ENCODE assay signal across 18 cellular contexts in the genomic region with DNA sequence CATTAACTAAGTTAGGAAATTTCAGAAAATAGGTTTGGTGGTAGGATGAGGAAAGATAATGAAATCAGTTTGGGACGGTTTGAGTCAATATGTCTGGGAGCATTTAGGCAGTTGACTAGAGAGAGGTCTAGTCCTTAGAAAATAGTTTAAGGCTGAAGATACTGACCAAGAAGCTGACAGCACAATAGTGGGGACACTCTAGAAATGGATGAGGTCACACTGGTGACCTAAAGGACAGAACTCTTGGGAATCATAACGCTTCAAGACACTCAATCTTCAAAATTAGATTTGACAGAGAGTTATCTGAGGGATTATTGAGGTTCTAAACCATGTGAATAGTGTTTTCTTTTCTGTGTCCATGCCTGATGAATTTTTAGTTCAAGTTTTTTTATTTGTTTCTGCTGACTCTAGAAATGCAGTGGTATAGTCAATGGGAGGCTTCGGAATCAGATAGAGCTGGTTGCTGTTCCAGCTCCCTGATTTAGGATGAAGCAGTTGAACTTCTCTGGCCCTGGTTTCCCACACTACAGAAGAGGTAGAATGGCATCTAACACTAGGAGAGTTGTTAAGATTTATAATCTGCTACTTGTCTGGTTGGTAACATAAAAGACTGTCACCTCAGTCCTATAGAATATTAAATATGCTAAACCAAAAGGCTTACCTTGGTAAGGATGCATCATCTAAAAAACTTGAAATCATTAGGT. TPM values are rescaled to one million over a fixed set of nuclear protein-coding genes. Genes with fewer than 3 reads are reported as not detected.
DNase-seq lines count a peak whose midpoint lies in the region; TF ChIP-seq lines count a peak whose summit lies in the region.
"Had no signal": no experiment of that assay in that cellular context is flagged by ENCODE, and none has a peak within 500 bp of the region (broad histone marks: within the 10 kb centered on the region; RNA-seq: fewer than 3 reads in every experiment).

No MANE protein-coding gene starts in this region.

- no peaks in the 10 kb centered on the region for H3K27me3 Mint-ChIP-seq in mesothelial cell of epicardium (ENCODE audit: low read depth)
- H3K27me3 Mint-ChIP-seq in CD8-positive, alpha-beta memory T cell: no peaks in the 10 kb centered on the region
- H3K27me3 Mint-ChIP-seq: CD4-positive, alpha-beta T cell had no signal

- H3K36me3 Mint-ChIP-seq in mesothelial cell of epicardium: peaks cover 16% of the 10 kb centered on the region
- H3K36me3 Mint-ChIP-seq in CD8-positive, alpha-beta memory T cell: peaks cover 0 to 22% (median 9%) of the 10 kb centered on the region in 3 donors

- POLR2A ChIA-PET in CD8-positive, alpha-beta memory T cell (lab: Charles Lee): no interaction called here

- DNase-seq in cardiac muscle cell (ENCODE audit: low read depth in 1 of 2, low spot score in 1 of 2) (no peak), right atrium auricular region (ENCODE audit: low spot score) (no peak), mesothelial cell of epicardium (ENCODE audit: low spot score in 2 of 2, unreplicated experiment in 2 of 2) (no peak), 8988T (no peak)
- no peak for DNase-seq in CD8-positive, alpha-beta memory T cell
- DNase-seq: ACHN; BE2C; C1 segment of cervical spinal cord; Calu3; CD4-positive, alpha-beta T cell; DMS 273 treated with DMSO at 0.1 percent for 48 hours; DMS53; DND-41; EL; GM23248 had no signal

- no peaks in the 10 kb centered on the region for H3K27me3 ChIP-seq in cardiac muscle cell
- no peaks in the 10 kb centered on the region for H3K27me3 ChIP-seq in right atrium auricular region
- no peaks in the 10 kb centered on the region for H3K27me3 ChIP-seq in CD8-positive, alpha-beta memory T cell (ENCODE audit: insufficient read depth, low read length, poor library complexity, severe bottlenecking)
- H3K27me3 ChIP-seq: BE2C had no signal

- H3K9me3 Mint-ChIP-seq in mesothelial cell of epicardium: no peaks in the 10 kb centered on the region
- H3K9me3 Mint-ChIP-seq in CD8-positive, alpha-beta memory T cell: no peaks in the 10 kb centered on the region
- H3K9me3 Mint-ChIP-seq: CD4-positive, alpha-beta T cell had no signal

- no peaks in the 10 kb centered on the region for H3K9me3 ChIP-seq in cardiac muscle cell (ENCODE audit: low read depth)
- H3K9me3 ChIP-seq in right atrium auricular region: no peaks in the 10 kb centered on the region
- H3K9me3 ChIP-seq in CD8-positive, alpha-beta memory T cell (ENCODE audit: low read length): no peaks in the 10 kb centered on the region
- H3K9me3 ChIP-seq: BE2C, HAP-1 had no signal

- H3K4me1 ChIP-seq in cardiac muscle cell (ENCODE audit: low read depth) (peaks cover 31% of the 10 kb centered on the region), right atrium auricular region (peaks cover 0 to 7% of the 10 kb centered on the region in 2 donors)
- no peaks in the 10 kb centered on the region for H3K4me1 ChIP-seq in CD8-positive, alpha-beta memory T cell (ENCODE audit: insufficient read depth, low read length)
- H3K4me1 ChIP-seq: BE2C, HAP-1 had no signal

- H3K36me3 ChIP-seq in cardiac muscle cell (peaks cover 20% of the 10 kb centered on the region), right atrium auricular region (peaks cover 21% of the 10 kb centered on the region)
- peaks cover 3% of the 10 kb centered on the region for H3K36me3 ChIP-seq in CD8-positive, alpha-beta memory T cell (ENCODE audit: insufficient read depth, low read length)

- TF ChIP-seq CTCF in cardiac muscle cell (IDR thresholded peaks at IDR 0.05; ENCODE audit: low read depth, low read length): no peak
- no peak for TF ChIP-seq CTCF in right atrium auricular region (IDR thresholded peaks at IDR 0.05)
- TF ChIP-seq CTCF in mesothelial cell of epicardium (IDR thresholded peaks at IDR 0.05; ENCODE audit: unreplicated experiment): no peak

- no peak overlapping the region for H3K4me3 ChIP-seq in cardiac muscle cell
- H3K4me3 ChIP-seq in right atrium auricular region: no peak overlapping the region
- no peak overlapping the region for H3K4me3 ChIP-seq in CD8-positive, alpha-beta memory T cell (ENCODE audit: low read length)
- H3K4me3 ChIP-seq: GM12878, GM23248, HAP-1 had no signal

- H3K27ac Mint-ChIP-seq in mesothelial cell of epicardium: peak overlapping the region; percentile 23
- peak overlapping the region in 4 of 8 donors; percentile 20 to 33 (median 26) for H3K27ac Mint-ChIP-seq in CD8-positive, alpha-beta memory T cell
- H3K27ac Mint-ChIP-seq: CD4-positive, alpha-beta T cell had no signal

- CTCF ChIA-PET in CD8-positive, alpha-beta memory T cell (lab: Charles Lee): no interaction called here

- H3K4me3 Mint-ChIP-seq in mesothelial cell of epicardium: no peak overlapping the region
- no peak overlapping the region for H3K4me3 Mint-ChIP-seq in CD8-positive, alpha-beta memory T cell
- H3K4me3 Mint-ChIP-seq: CD4-positive, alpha-beta T cell had no signal

- peaks cover 5% of the 10 kb centered on the region for H3K4me1 Mint-ChIP-seq in mesothelial cell of epicardium
- peaks cover 0 to 1% (median 0%) of the 10 kb centered on the region in 3 donors for H3K4me1 Mint-ChIP-seq in CD8-positive, alpha-beta memory T cell

- H3K27ac ChIP-seq in cardiac muscle cell (peak overlapping the region; percentile 67), right atrium auricular region (no peak overlapping the region)
- no peak overlapping the region for H3K27ac ChIP-seq in CD8-positive, alpha-beta memory T cell (ENCODE audit: low read depth, low read length)
- H3K27ac ChIP-seq: GM23248 had no signal

- TF ChIP-seq POLR2A in GM19099 (IDR thresholded peaks at IDR 0.05; ENCODE audit: extremely low read depth, insufficient read length, low read depth): peak; percentile 12

RNA-seq across cellular contexts. Expression of a gene that starts 29.7 kb away (rescaled TPM):
- total RNA-seq in cardiac muscle cell (65.3 and 112 TPM in 2 replicates), right atrium auricular region (10 to 100 TPM; 12.5 to 17.5 TPM), mesothelial cell of epicardium (36.6 to 42.4 TPM (median 37.6 TPM) in 3 replicates)
- polyA plus RNA-seq in cardiac muscle cell: 85.0 and 112 TPM in 2 replicates
- 10 to 100 TPM; 16.0 to 19.1 TPM for total RNA-seq in CD8-positive, alpha-beta memory T cell
- polyA plus RNA-seq in CD8-positive, alpha-beta memory T cell: 7.9 TPM
